Comparison of ENCODE assay signal across 1 cellular context in the genomic region with DNA sequence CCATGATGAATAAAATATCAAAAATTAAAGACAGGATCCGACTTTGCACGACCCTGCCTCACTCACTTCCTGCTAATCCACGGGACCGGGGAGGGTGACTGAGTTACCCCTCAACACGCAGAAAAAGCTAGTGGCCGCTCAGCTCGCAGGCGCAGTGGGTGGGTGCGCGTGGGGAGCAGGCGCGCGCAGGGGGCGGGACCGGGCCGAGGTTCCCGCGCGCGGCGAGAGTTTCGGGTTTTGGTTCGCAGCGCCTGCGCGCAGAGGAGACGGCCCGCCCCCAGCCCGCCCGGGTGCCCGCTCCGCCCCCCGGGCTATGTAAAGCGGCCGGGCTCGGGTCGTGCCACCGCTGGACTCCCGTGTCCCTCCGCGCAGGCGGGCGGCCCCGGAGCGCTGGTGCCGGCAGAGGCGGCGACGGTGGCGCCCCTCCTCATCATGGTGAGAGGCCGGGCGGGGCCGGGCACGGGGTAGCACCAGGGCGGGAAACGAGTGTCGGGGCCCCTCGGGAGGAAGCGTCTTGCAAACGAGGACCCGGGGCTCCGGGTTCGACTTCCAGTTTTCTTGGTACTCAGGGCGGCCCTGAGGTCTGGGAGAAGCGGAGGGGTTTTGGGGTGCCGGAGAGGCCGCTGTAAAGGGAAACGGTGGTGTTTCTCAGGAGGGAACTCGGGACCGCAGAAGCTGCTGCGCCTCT.
A peak's percentile ranks its signal among the peaks of the same experiment; 100 is the strongest.
TF ChIP-seq lines count a peak whose summit lies in the region.

A gene (plus strand): TSS at position 343 of the 688 bp plus-strand sequence. CDS start 90 bp downstream, at position 433.

TF ChIP-seq in HepG2, 621 proteins besides CTCF, POLR2A, EP300 and RAD21 (continued from another document and continues in another):
- TF ChIP-seq, protein P1, sequence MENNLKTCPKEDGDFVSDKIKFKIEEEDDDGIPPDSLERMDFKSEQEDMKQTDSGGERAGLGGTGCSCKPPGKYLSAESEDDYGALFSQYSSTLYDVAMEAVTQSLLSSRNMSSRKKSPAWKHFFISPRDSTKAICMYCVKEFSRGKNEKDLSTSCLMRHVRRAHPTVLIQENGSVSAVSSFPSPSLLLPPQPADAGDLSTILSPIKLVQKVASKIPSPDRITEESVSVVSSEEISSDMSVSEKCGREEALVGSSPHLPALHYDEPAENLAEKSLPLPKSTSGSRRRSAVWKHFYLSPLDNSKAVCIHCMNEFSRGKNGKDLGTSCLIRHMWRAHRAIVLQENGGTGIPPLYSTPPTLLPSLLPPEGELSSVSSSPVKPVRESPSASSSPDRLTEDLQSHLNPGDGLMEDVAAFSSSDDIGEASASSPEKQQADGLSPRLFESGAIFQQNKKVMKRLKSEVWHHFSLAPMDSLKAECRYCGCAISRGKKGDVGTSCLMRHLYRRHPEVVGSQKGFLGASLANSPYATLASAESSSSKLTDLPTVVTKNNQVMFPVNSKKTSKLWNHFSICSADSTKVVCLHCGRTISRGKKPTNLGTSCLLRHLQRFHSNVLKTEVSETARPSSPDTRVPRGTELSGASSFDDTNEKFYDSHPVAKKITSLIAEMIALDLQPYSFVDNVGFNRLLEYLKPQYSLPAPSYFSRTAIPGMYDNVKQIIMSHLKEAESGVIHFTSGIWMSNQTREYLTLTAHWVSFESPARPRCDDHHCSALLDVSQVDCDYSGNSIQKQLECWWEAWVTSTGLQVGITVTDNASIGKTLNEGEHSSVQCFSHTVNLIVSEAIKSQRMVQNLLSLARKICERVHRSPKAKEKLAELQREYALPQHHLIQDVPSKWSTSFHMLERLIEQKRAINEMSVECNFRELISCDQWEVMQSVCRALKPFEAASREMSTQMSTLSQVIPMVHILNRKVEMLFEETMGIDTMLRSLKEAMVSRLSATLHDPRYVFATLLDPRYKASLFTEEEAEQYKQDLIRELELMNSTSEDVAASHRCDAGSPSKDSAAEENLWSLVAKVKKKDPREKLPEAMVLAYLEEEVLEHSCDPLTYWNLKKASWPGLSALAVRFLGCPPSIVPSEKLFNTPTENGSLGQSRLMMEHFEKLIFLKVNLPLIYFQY (CRISPR knock-in tag; IDR thresholded peaks at IDR 0.05; ENCODE audit: borderline replicate concordance) = no peak; the same call in 1 of the 2 replicates
- peak; percentile 90; the same call in 1 of the 2 replicates for TF ChIP-seq ZNF563 (CRISPR knock-in tag; IDR thresholded peaks at IDR 0.05)
- TF ChIP-seq, protein P2, sequence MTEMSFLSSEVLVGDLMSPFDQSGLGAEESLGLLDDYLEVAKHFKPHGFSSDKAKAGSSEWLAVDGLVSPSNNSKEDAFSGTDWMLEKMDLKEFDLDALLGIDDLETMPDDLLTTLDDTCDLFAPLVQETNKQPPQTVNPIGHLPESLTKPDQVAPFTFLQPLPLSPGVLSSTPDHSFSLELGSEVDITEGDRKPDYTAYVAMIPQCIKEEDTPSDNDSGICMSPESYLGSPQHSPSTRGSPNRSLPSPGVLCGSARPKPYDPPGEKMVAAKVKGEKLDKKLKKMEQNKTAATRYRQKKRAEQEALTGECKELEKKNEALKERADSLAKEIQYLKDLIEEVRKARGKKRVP (CRISPR knock-in tag; IDR thresholded peaks at IDR 0.05) = peak in 1 of 2 experiments; percentile 79; a peak in 2 of 4 replicates
- peak; percentile 68; the same call in 1 of the 2 replicates for TF ChIP-seq KDM5A (IDR thresholded peaks at IDR 0.05; ENCODE audit: borderline replicate concordance, low read length)
- TF ChIP-seq MED1 (CRISPR knock-in tag; IDR thresholded peaks at IDR 0.05) = peak; percentile 73
- TF ChIP-seq, protein P3, sequence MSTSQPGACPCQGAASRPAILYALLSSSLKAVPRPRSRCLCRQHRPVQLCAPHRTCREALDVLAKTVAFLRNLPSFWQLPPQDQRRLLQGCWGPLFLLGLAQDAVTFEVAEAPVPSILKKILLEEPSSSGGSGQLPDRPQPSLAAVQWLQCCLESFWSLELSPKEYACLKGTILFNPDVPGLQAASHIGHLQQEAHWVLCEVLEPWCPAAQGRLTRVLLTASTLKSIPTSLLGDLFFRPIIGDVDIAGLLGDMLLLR (CRISPR knock-in tag; IDR thresholded peaks at IDR 0.05) = no peak; the same call in 1 of the 2 replicates
- TF ChIP-seq CENPT (CRISPR knock-in tag; IDR thresholded peaks at IDR 0.05; ENCODE audit: low read depth) = peak; percentile 70; the same call in 1 of the 2 replicates
- TF ChIP-seq ZNF10 (CRISPR knock-in tag; IDR thresholded peaks at IDR 0.05; ENCODE audit: borderline replicate concordance, low read depth) = no peak
- 0 out of 2 replicates have a peak, but pooled peaks have one; percentile 43 for TF ChIP-seq ZNF431 (CRISPR knock-in tag; IDR thresholded peaks at IDR 0.05; ENCODE audit: borderline replicate concordance, low read depth)
- no peak for TF ChIP-seq ONECUT2 (CRISPR knock-in tag; IDR thresholded peaks at IDR 0.05)
- no peak for TF ChIP-seq MLLT10 (CRISPR knock-in tag; IDR thresholded peaks at IDR 0.05)
- peak; percentile 64 for TF ChIP-seq TOE1 (CRISPR knock-in tag; IDR thresholded peaks at IDR 0.05)
- no peak; the same call in 1 of the 2 replicates for TF ChIP-seq SSRP1 (CRISPR knock-in tag; IDR thresholded peaks at IDR 0.05)
- TF ChIP-seq RAD51 (IDR thresholded peaks at IDR 0.05; ENCODE audit: borderline replicate concordance) = no peak
- no peak for TF ChIP-seq ARNT (IDR thresholded peaks at IDR 0.05)
- TF ChIP-seq ZC3H4 (CRISPR knock-in tag; IDR thresholded peaks at IDR 0.05; ENCODE audit: borderline replicate concordance) = peak; percentile 53; the same call in 1 of the 2 replicates
- peak; percentile 89; the same call in 1 of the 2 replicates for TF ChIP-seq ZNF468 (CRISPR knock-in tag; IDR thresholded peaks at IDR 0.05)
- TF ChIP-seq, protein P4, sequence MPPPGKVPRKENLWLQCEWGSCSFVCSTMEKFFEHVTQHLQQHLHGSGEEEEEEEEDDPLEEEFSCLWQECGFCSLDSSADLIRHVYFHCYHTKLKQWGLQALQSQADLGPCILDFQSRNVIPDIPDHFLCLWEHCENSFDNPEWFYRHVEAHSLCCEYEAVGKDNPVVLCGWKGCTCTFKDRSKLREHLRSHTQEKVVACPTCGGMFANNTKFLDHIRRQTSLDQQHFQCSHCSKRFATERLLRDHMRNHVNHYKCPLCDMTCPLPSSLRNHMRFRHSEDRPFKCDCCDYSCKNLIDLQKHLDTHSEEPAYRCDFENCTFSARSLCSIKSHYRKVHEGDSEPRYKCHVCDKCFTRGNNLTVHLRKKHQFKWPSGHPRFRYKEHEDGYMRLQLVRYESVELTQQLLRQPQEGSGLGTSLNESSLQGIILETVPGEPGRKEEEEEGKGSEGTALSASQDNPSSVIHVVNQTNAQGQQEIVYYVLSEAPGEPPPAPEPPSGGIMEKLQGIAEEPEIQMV (CRISPR knock-in tag; IDR thresholded peaks at IDR 0.05; ENCODE audit: low read depth) = no peak
- no peak for TF ChIP-seq GTF2F1 (IDR thresholded peaks at IDR 0.05; ENCODE audit: low read length)
- TF ChIP-seq, protein P5, sequence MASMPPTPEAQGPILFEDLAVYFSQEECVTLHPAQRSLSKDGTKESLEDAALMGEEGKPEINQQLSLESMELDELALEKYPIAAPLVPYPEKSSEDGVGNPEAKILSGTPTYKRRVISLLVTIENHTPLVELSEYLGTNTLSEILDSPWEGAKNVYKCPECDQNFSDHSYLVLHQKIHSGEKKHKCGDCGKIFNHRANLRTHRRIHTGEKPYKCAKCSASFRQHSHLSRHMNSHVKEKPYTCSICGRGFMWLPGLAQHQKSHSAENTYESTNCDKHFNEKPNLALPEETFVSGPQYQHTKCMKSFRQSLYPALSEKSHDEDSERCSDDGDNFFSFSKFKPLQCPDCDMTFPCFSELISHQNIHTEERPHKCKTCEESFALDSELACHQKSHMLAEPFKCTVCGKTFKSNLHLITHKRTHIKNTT (CRISPR knock-in tag; IDR thresholded peaks at IDR 0.05) = no peak
- no peak for TF ChIP-seq NFRKB (IDR thresholded peaks at IDR 0.05)
- TF ChIP-seq, protein P6, sequence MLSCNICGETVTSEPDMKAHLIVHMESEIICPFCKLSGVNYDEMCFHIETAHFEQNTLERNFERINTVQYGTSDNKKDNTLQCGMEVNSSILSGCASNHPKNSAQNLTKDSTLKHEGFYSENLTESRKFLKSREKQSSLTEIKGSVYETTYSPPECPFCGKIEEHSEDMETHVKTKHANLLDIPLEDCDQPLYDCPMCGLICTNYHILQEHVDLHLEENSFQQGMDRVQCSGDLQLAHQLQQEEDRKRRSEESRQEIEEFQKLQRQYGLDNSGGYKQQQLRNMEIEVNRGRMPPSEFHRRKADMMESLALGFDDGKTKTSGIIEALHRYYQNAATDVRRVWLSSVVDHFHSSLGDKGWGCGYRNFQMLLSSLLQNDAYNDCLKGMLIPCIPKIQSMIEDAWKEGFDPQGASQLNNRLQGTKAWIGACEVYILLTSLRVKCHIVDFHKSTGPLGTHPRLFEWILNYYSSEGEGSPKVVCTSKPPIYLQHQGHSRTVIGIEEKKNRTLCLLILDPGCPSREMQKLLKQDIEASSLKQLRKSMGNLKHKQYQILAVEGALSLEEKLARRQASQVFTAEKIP (CRISPR knock-in tag; IDR thresholded peaks at IDR 0.05; ENCODE audit: borderline replicate concordance) = no peak
- TF ChIP-seq ZNF577 (CRISPR knock-in tag; IDR thresholded peaks at IDR 0.05; ENCODE audit: borderline replicate concordance, low read depth) = no peak
- TF ChIP-seq, protein P7, sequence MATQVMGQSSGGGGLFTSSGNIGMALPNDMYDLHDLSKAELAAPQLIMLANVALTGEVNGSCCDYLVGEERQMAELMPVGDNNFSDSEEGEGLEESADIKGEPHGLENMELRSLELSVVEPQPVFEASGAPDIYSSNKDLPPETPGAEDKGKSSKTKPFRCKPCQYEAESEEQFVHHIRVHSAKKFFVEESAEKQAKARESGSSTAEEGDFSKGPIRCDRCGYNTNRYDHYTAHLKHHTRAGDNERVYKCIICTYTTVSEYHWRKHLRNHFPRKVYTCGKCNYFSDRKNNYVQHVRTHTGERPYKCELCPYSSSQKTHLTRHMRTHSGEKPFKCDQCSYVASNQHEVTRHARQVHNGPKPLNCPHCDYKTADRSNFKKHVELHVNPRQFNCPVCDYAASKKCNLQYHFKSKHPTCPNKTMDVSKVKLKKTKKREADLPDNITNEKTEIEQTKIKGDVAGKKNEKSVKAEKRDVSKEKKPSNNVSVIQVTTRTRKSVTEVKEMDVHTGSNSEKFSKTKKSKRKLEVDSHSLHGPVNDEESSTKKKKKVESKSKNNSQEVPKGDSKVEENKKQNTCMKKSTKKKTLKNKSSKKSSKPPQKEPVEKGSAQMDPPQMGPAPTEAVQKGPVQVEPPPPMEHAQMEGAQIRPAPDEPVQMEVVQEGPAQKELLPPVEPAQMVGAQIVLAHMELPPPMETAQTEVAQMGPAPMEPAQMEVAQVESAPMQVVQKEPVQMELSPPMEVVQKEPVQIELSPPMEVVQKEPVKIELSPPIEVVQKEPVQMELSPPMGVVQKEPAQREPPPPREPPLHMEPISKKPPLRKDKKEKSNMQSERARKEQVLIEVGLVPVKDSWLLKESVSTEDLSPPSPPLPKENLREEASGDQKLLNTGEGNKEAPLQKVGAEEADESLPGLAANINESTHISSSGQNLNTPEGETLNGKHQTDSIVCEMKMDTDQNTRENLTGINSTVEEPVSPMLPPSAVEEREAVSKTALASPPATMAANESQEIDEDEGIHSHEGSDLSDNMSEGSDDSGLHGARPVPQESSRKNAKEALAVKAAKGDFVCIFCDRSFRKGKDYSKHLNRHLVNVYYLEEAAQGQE (IDR thresholded peaks at IDR 0.05; ENCODE audit: borderline replicate concordance in 1 of 2, low read depth in 1 of 2, low read length in 2 of 2) = peak in 1 of 2 experiments; percentile 69; a peak in 1 of 4 replicates
- TF ChIP-seq, protein P8, sequence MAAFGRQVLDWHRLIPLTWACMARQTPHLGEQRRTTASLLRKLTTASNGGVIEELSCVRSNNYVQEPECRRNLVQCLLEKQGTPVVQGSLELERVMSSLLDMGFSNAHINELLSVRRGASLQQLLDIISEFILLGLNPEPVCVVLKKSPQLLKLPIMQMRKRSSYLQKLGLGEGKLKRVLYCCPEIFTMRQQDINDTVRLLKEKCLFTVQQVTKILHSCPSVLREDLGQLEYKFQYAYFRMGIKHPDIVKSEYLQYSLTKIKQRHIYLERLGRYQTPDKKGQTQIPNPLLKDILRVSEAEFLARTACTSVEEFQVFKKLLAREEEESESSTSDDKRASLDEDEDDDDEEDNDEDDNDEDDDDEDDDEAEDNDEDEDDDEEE (CRISPR knock-in tag; IDR thresholded peaks at IDR 0.05) = peak; percentile 87
- TF ChIP-seq HOXA7 (CRISPR knock-in tag; IDR thresholded peaks at IDR 0.05) = 0 out of 2 replicates have a peak, but pooled peaks have one; percentile 24
- TF ChIP-seq ZNF451 (CRISPR knock-in tag; IDR thresholded peaks at IDR 0.05) = peak; percentile 83
- peak; percentile 47; the same call in 1 of the 2 replicates for TF ChIP-seq SIN3B (IDR thresholded peaks at IDR 0.05; ENCODE audit: low read length)
- TF ChIP-seq, protein P9, sequence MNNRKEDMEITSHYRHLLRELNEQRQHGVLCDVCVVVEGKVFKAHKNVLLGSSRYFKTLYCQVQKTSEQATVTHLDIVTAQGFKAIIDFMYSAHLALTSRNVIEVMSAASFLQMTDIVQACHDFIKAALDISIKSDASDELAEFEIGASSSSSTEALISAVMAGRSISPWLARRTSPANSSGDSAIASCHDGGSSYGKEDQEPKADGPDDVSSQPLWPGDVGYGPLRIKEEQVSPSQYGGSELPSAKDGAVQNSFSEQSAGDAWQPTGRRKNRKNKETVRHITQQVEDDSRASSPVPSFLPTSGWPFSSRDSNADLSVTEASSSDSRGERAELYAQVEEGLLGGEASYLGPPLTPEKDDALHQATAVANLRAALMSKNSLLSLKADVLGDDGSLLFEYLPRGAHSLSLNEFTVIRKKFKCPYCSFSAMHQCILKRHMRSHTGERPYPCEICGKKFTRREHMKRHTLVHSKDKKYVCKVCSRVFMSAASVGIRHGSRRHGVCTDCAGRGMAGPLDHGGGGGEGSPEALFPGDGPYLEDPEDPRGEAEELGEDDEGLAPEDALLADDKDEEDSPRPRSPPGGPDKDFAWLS (CRISPR knock-in tag; IDR thresholded peaks at IDR 0.05; ENCODE audit: borderline replicate concordance) = no peak
- TF ChIP-seq, protein P10, sequence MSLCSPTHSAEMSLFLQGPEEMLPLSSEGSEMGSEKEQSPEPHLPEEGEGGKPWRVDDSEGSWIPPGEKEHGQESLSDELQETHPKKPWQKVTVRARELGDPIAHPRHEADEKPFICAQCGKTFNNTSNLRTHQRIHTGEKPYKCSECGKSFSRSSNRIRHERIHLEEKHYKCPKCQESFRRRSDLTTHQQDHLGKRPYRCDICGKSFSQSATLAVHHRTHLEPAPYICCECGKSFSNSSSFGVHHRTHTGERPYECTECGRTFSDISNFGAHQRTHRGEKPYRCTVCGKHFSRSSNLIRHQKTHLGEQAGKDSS (CRISPR knock-in tag; IDR thresholded peaks at IDR 0.05; ENCODE audit: borderline replicate concordance, low read depth) = peak; percentile 93; the same call in 1 of the 2 replicates
- TF ChIP-seq, protein P11, sequence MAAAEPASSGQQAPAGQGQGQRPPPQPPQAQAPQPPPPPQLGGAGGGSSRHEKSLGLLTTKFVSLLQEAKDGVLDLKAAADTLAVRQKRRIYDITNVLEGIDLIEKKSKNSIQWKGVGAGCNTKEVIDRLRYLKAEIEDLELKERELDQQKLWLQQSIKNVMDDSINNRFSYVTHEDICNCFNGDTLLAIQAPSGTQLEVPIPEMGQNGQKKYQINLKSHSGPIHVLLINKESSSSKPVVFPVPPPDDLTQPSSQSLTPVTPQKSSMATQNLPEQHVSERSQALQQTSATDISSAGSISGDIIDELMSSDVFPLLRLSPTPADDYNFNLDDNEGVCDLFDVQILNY (CRISPR knock-in tag; conservative IDR thresholded peaks at IDR 0.05) = peak; percentile 72
- peak; percentile 26; the same call in 1 of the 2 replicates for TF ChIP-seq ZNF75D (CRISPR knock-in tag; IDR thresholded peaks at IDR 0.05; ENCODE audit: borderline replicate concordance)
- TF ChIP-seq PHF20 (CRISPR knock-in tag; IDR thresholded peaks at IDR 0.05) = peak; percentile 68; the same call in 1 of the 2 replicates
- no peak for TF ChIP-seq ZNF737 (CRISPR knock-in tag; IDR thresholded peaks at IDR 0.05; ENCODE audit: borderline replicate concordance)
